8 cellular contexts compared by ENCODE assay signal in the genomic region with DNA sequence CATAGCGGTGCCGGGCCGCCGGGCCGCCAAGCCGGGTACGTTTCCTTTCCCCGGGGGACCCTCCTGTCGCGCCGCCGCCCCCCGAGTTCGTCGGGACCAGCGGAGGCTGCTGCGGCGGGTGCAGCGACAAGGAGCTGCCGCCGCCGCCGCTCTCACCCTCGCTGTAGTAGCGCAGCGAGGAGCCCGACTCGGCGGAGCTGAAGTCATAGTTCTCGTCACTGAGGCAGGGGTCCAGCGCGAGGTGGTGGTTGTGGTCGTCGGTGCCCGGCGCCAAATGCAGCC. TPM values are rescaled to one million over a fixed set of nuclear protein-coding genes. Genes with fewer than 3 reads are reported as not detected.
DNase-seq lines count a peak whose midpoint lies in the region; ATAC-seq, FAIRE-seq and TF ChIP-seq lines count a peak whose summit lies in the region.

No MANE protein-coding gene starts in this region.

- peak; percentile 27 for ATAC-seq in HG02840 (IDR thresholded peaks at IDR 0.05; ENCODE audit: low FRiP score, unreplicated experiment)
- ATAC-seq in esophagus mucosa, result peak; percentile 37

- DNase-seq in NCI-H2227 treated with DMSO at 0.1 percent for 48 hours (lab: John Stamatoyannopoulos, UW), result peak; percentile 46
- DNase-seq in NCI-H2227 (lab: John Stamatoyannopoulos, UW; ENCODE audit: unreplicated experiment), result no peak
- DNase-seq in SK-N-MC (ENCODE audit: low read depth, low spot score), result no peak
- DNase-seq in neural crest cell (ENCODE audit: low read depth, low spot score), result no peak
- DNase-seq in GM12892 (ENCODE audit: insufficient read length), result no peak
- DNase-seq in GM19239 (ENCODE audit: insufficient read length, low spot score), result no peak

- H3K4me3 ChIP-seq in SK-N-MC, result peak overlapping the region; percentile 96

- no peak for TF ChIP-seq POLR2A in GM12892 (IDR thresholded peaks at IDR 0.05; ENCODE audit: low read depth, low read length)

- no peak for TF ChIP-seq CTCF in neural crest cell (conservative IDR thresholded peaks at IDR 0.05)

- H3K36me3 ChIP-seq in SK-N-MC (ENCODE audit: insufficient read depth, low read length), result no peaks in the 10 kb centered on the region

- H3K9ac ChIP-seq in SK-N-MC (ENCODE audit: insufficient read length), result peak overlapping the region; percentile 77

- no peaks in the 10 kb centered on the region for H3K27me3 Mint-ChIP-seq in neural crest cell (ENCODE audit: low read depth)

- H3K9me3 Mint-ChIP-seq in neural crest cell, result no peaks in the 10 kb centered on the region

- peaks cover 29% of the 10 kb centered on the region for H3K4me1 Mint-ChIP-seq in neural crest cell

- H3K4me3 Mint-ChIP-seq in neural crest cell, result peak overlapping the region; percentile 90

- no peak overlapping the region for H3K27ac Mint-ChIP-seq in neural crest cell (ENCODE audit: unreplicated experiment)

- no peaks in the 10 kb centered on the region for H3K9me3 ChIP-seq in SK-N-MC (ENCODE audit: low read depth, low read length)

- H3K36me3 Mint-ChIP-seq in neural crest cell (ENCODE audit: low read depth), result no peaks in the 10 kb centered on the region

- H3K27ac ChIP-seq in SK-N-MC, result no peak overlapping the region

- FAIRE-seq in GM12892 (lab: Jason Lieb, UNC), result no peak
- no peak for FAIRE-seq in GM19239 (lab: Jason Lieb, UNC)

RNA-seq across cellular contexts. Expression of a gene that starts 0.6 kb away (rescaled TPM):
- total RNA-seq in esophagus mucosa, result 2.8 TPM
- 17.9 and 18.0 TPM in 2 replicates for total RNA-seq in neural crest cell
- 26.3 TPM for polyA plus RNA-seq in GM12892 (2012; ENCODE audit: missing spikeins)
